20 cellular contexts compared by ENCODE assay signal in genomic region chr14:34568803-34569202, GRCh38. TPM values are rescaled to one million over a fixed set of nuclear protein-coding genes. Genes with fewer than 3 reads are reported as not detected.
A peak's percentile ranks its signal among the peaks of the same experiment; 100 is the strongest.
DNase-seq lines count a peak whose midpoint lies in the region; ATAC-seq and TF ChIP-seq lines count a peak whose summit lies in the region.
"Had no signal": no experiment of that assay in that cellular context is flagged by ENCODE, and none has a peak within 500 bp of the region (broad histone marks: within the 10 kb centered on the region; RNA-seq: fewer than 3 reads in every experiment).

No MANE protein-coding gene starts in this region.

- ATAC-seq in CD8-positive, alpha-beta T cell = no peak
- no peak for ATAC-seq in T-helper 17 cell
- no peak for ATAC-seq in left lung
- peak; percentile 15 for ATAC-seq in sciatic nerve
- ATAC-seq: A549, Right ventricle myocardium inferior had no signal

- H3K4me3 ChIP-seq in CD8-positive, alpha-beta T cell (ENCODE audit: low read depth, low read length) = no peak overlapping the region
- no peak overlapping the region for H3K4me3 ChIP-seq in left lung
- H3K4me3 ChIP-seq in mesendoderm (ENCODE audit: low read length) = no peak overlapping the region
- H3K4me3 ChIP-seq: A549 had no signal

- POLR2A ChIA-PET in CD8-positive, alpha-beta T cell (lab: Charles Lee) = no interaction called here

- H3K36me3 ChIP-seq in CD8-positive, alpha-beta T cell (ENCODE audit: insufficient read depth, low read length) = peaks cover 15% of the 10 kb centered on the region
- peaks cover 0 to 99% of the 10 kb centered on the region in 2 donors for H3K36me3 ChIP-seq in left lung
- no peaks in the 10 kb centered on the region for H3K36me3 ChIP-seq in mesendoderm (ENCODE audit: control insufficient read depth, insufficient read depth, low read length)

- no peaks in the 10 kb centered on the region for H3K27me3 Mint-ChIP-seq in CD8-positive, alpha-beta T cell (ENCODE audit: low read depth)
- no peaks in the 10 kb centered on the region for H3K27me3 Mint-ChIP-seq in T-helper 17 cell
- H3K27me3 Mint-ChIP-seq: B cell had no signal

- no peak overlapping the region for H3K27ac ChIP-seq in CD8-positive, alpha-beta T cell (ENCODE audit: low read depth, low read length)
- H3K27ac ChIP-seq in left lung = no peak overlapping the region
- H3K27ac ChIP-seq in mesendoderm (ENCODE audit: low read depth, low read length) = no peak overlapping the region
- H3K27ac ChIP-seq: A549 had no signal

- no peak overlapping the region for H2AK5ac ChIP-seq in mesendoderm (ENCODE audit: low read length)

- no peaks in the 10 kb centered on the region for H3K4me1 ChIP-seq in CD8-positive, alpha-beta T cell (ENCODE audit: insufficient read depth, low read length)
- H3K4me1 ChIP-seq in left lung (no peaks in the 10 kb centered on the region), mesendoderm (ENCODE audit: control insufficient read depth, low read depth, low read length) (no peaks in the 10 kb centered on the region)
- H3K4me1 ChIP-seq: A549 had no signal

- no peak overlapping the region for H3K23ac ChIP-seq in mesendoderm (ENCODE audit: low read length)

- H3K9ac ChIP-seq in mesendoderm (ENCODE audit: low read length) = no peak overlapping the region

- H3K4me1 Mint-ChIP-seq in CD8-positive, alpha-beta T cell (ENCODE audit: low read depth) = no peaks in the 10 kb centered on the region
- H3K4me1 Mint-ChIP-seq in T-helper 17 cell = no peaks in the 10 kb centered on the region
- H3K4me1 Mint-ChIP-seq: B cell, CD14-positive monocyte had no signal

- H3K79me2 ChIP-seq in mesendoderm (ENCODE audit: control insufficient read depth, insufficient read depth, low read length) = no peaks in the 10 kb centered on the region

- H3K27ac Mint-ChIP-seq in CD8-positive, alpha-beta T cell = peak overlapping the region; percentile 32
- peak overlapping the region; percentile 19 for H3K27ac Mint-ChIP-seq in T-helper 17 cell

- no peak overlapping the region for H2BK120ac ChIP-seq in mesendoderm (ENCODE audit: low read depth, low read length)

- no peaks in the 10 kb centered on the region for H3K27me3 ChIP-seq in CD8-positive, alpha-beta T cell (ENCODE audit: insufficient read depth, low read length)
- no peaks in the 10 kb centered on the region for H3K27me3 ChIP-seq in left lung
- H3K27me3 ChIP-seq in mesendoderm (ENCODE audit: insufficient read depth, low read length, poor library complexity) = no peaks in the 10 kb centered on the region

- no peak overlapping the region for H2BK15ac ChIP-seq in mesendoderm (replicated peaks; ENCODE audit: low read depth)

- H4K5ac ChIP-seq in mesendoderm (ENCODE audit: low read length) = no peak overlapping the region

- no peaks in the 10 kb centered on the region for H3K9me3 ChIP-seq in CD8-positive, alpha-beta T cell (ENCODE audit: low read length)
- H3K9me3 ChIP-seq in T-helper 17 cell (ENCODE audit: control insufficient read depth, low read length, poor library complexity, severe bottlenecking) = no peaks in the 10 kb centered on the region
- H3K9me3 ChIP-seq in left lung = no peaks in the 10 kb centered on the region
- H3K9me3 ChIP-seq: A549 had no signal

- no peak for DNase-seq in CD8-positive, alpha-beta T cell
- DNase-seq in T-helper 17 cell (no peak), left lung (peak; percentile 22), sciatic nerve (ENCODE audit: low spot score) (no peak), hypothalamus (lab: John Stamatoyannopoulos, UW) (no peak), mesendoderm (no peak)
- no peak for DNase-seq in activated CD8-positive, alpha-beta memory T cell treated with anti-CD3 and anti-CD28 coated beads for 24 hours
- DNase-seq: EL, Kasumi-1, NCI-H1417, NCI-H1694 treated with DMSO at 0.1 percent for 48 hours, NCI-H2081 treated with DMSO at 0.1 percent for 48 hours, NCI-H2171 treated with DMSO at 0.1 percent for 48 hours, NCI-H446, NCI-H526, OCI-M1 had no signal

- no peak overlapping the region for H3K4me3 Mint-ChIP-seq in CD8-positive, alpha-beta T cell
- no peak overlapping the region for H3K4me3 Mint-ChIP-seq in T-helper 17 cell
- H3K4me3 Mint-ChIP-seq: B cell, CD14-positive monocyte had no signal

- no peaks in the 10 kb centered on the region for H3K79me1 ChIP-seq in mesendoderm (ENCODE audit: low read length)

- TF ChIP-seq CTCF in CD8-positive, alpha-beta T cell (IDR thresholded peaks at IDR 0.05) = no peak
- TF ChIP-seq CTCF in left lung (IDR thresholded peaks at IDR 0.05) = no peak

- no peak overlapping the region for H4K8ac ChIP-seq in mesendoderm (ENCODE audit: low read depth, low read length)

- H3K18ac ChIP-seq in mesendoderm (ENCODE audit: low read length) = no peak overlapping the region

- CTCF ChIA-PET in CD8-positive, alpha-beta T cell (lab: Charles Lee) = no interaction called here

- no peak overlapping the region for H3K56ac ChIP-seq in mesendoderm (ENCODE audit: low read length)

- no CpG with 5 or more reads among the region's 13 CpGs for WGBS in mesendoderm (ENCODE audit: extremely low coverage, insufficient coverage, low lambda C conversion rate)

- no peaks in the 10 kb centered on the region for H3K9me3 Mint-ChIP-seq in CD8-positive, alpha-beta T cell

- H2BK5ac ChIP-seq in mesendoderm (ENCODE audit: low read length) = no peak overlapping the region

- no peak overlapping the region for H3K4ac ChIP-seq in mesendoderm (ENCODE audit: low read depth, low read length)

- intact Hi-C loops in CD8-positive, alpha-beta T cell (cut with DNase I, micrococcal nuclease) = no loop called here
- intact Hi-C loops in left lung (cut with DNase I) (no loop called here), sciatic nerve (cut with DNase I) (no loop called here)

- peaks cover 65% of the 10 kb centered on the region for H3K36me3 Mint-ChIP-seq in CD8-positive, alpha-beta T cell
- peaks cover 5% of the 10 kb centered on the region for H3K36me3 Mint-ChIP-seq in T-helper 17 cell (ENCODE audit: low read depth)

- no peak overlapping the region for H3K4me2 ChIP-seq in mesendoderm (ENCODE audit: low read length)
- H3K4me2 ChIP-seq: A549 had no signal

RNA-seq across cellular contexts. Expression of gene EAPP, which starts 29.3 kb away (rescaled TPM):
- 10 to 100 TPM; 91.0 to 91.4 TPM for total RNA-seq in CD8-positive, alpha-beta T cell
- total RNA-seq in T-helper 17 cell (10 to 100 TPM; 64.7 to 67.6 TPM), left lung (10 to 100 TPM; 23.2 to 25.8 TPM), sciatic nerve (34.6 TPM)
- 48.2 TPM for polyA plus RNA-seq in mesendoderm (2013, experiment 1 of 2)
- 49.0 TPM for polyA plus RNA-seq in mesendoderm (2013, experiment 2 of 2)

Comparison
In these comparisons a context has a peak if more than half of its experiments do, and no peak if none do; other contexts are left out.
1. DNase-seq: peak in left lung (2 of 2); none in CD8-positive, alpha-beta T cell (0 of 7), T-helper 17 cell (0 of 3), sciatic nerve (single experiment), activated CD8-positive, alpha-beta memory T cell treated with anti-CD3 and anti-CD28 coated beads for 24 hours (single experiment), hypothalamus (0 of 51) and mesendoderm (single experiment).